In the genomic region with DNA sequence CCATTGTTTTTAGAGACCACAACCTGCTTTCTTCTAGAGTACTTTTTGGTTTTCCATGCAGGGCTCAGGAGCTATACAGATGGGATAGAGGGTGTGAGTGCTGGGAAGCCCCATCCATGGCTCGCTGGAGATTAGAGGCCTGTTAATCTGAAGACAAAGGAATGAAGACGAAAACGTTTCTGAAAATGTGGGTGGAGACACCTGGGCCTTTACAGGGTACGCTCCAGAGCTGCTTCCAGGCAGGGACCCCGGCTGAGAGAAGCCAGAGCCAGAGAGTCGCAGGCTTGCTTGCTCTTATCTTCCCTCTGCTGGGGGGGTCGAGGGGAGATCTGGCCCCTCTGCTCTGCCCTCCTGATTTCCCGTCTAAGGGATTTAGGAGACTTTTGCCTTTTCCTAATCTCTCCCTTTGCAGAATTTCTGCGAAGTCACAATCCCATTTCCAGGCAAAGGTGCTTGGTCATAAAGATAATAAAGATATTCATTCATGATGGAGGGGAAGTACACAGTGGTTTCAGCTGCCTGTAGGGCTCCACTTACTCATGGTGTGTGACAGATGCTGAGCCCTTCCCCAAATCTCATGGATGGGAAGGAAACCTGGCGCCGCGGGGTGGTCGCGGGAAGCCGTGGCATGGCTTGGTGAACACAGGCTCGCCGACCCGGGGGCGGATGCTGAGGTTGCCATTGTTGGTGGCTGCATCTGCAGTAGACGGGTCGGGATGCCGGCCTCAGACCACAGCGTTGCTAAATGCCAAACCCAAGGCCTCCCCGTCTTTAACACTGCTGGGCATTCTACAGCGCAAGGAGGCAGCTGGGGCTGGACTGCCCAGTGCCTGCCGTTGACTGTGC, we compare ENCODE assay signal across 10 cellular contexts. TPM values are rescaled to one million over a fixed set of nuclear protein-coding genes. Genes with fewer than 3 reads are reported as not detected.
A peak's percentile ranks its signal among the peaks of the same experiment; 100 is the strongest.
DNase-seq lines count a peak whose midpoint lies in the region; ATAC-seq and TF ChIP-seq lines count a peak whose summit lies in the region.
"Had no signal": no experiment of that assay in that cellular context is flagged by ENCODE, and none has a peak within 500 bp of the region (broad histone marks: within the 10 kb centered on the region; RNA-seq: fewer than 3 reads in every experiment).

No MANE protein-coding gene starts in this region.

- no peaks in the 10 kb centered on the region for H3K9me3 Mint-ChIP-seq in activated T-helper 17 cell treated with anti-CD3 and anti-CD28 coated beads, Interleukin-2, amount 50 U/mL, for 72 hours

- intact Hi-C loops in lower lobe of right lung (cut with DNase I) (no loop called here), vagina (cut with DNase I) (no loop called here), left lung (cut with DNase I) (loop anchor here in 1 of 2 donors (5.0 kb wide), 1 partner anchor 58 kb away; no protein-coding TSS in a partner anchor)

- peak overlapping the region; percentile 68 for H3K27ac Mint-ChIP-seq in activated T-helper 17 cell treated with anti-CD3 and anti-CD28 coated beads, Interleukin-2, amount 50 U/mL, for 72 hours

- CTCF ChIA-PET in GM10248 (lab: Yijun Ruan, JAX): interaction anchor here (1.3 to 7.2 kb wide), 6 partner anchors 12 to 58 kb away, joined by 3 to 108 read pairs (median 10); a partner anchor contains a TSS

- TF ChIP-seq POLR2A in vagina (IDR thresholded peaks at IDR 0.05): no peak

- peak; percentile 22 for ATAC-seq in activated T-helper 17 cell treated with anti-CD3 and anti-CD28 coated beads, Interleukin-2, amount 50 U/mL, for 72 hours (replicated peaks)
- ATAC-seq in lower lobe of right lung: no peak
- ATAC-seq in left lung: no peak
- ATAC-seq in SK-N-SH treated with all-trans-retinoic acid at 6 μM for 48 hours: no peak
- ATAC-seq: gastroesophageal sphincter had no signal

- H3K4me1 Mint-ChIP-seq in activated T-helper 17 cell treated with anti-CD3 and anti-CD28 coated beads, Interleukin-2, amount 50 U/mL, for 72 hours: peaks cover 11% of the 10 kb centered on the region

- peak overlapping the region; percentile 97 for H3K27ac ChIP-seq in cardiac muscle cell
- H3K27ac ChIP-seq in right atrium auricular region: no peak overlapping the region
- peak overlapping the region; percentile 81 for H3K27ac ChIP-seq in lower lobe of right lung
- H3K27ac ChIP-seq in vagina: peak overlapping the region; percentile 83
- H3K27ac ChIP-seq in left lung: peak overlapping the region in 1 of 2 donors; percentile 48

- H3K36me3 ChIP-seq in cardiac muscle cell: no peaks in the 10 kb centered on the region
- no peaks in the 10 kb centered on the region for H3K36me3 ChIP-seq in right atrium auricular region
- H3K36me3 ChIP-seq in lower lobe of right lung: no peaks in the 10 kb centered on the region
- no peaks in the 10 kb centered on the region for H3K36me3 ChIP-seq in vagina
- H3K36me3 ChIP-seq in left lung: no peaks in the 10 kb centered on the region
- H3K36me3 ChIP-seq: gastroesophageal sphincter had no signal

- H3K27me3 ChIP-seq in cardiac muscle cell: no peaks in the 10 kb centered on the region
- no peaks in the 10 kb centered on the region for H3K27me3 ChIP-seq in right atrium auricular region
- H3K27me3 ChIP-seq in lower lobe of right lung (ENCODE audit: low read depth): no peaks in the 10 kb centered on the region
- H3K27me3 ChIP-seq in vagina: no peaks in the 10 kb centered on the region
- no peaks in the 10 kb centered on the region for H3K27me3 ChIP-seq in left lung
- H3K27me3 ChIP-seq: gastroesophageal sphincter had no signal

- POLR2A ChIA-PET in GM10248 (lab: Yijun Ruan, JAX): no interaction called here

- peak overlapping the region; percentile 53 for H3K4me3 Mint-ChIP-seq in activated T-helper 17 cell treated with anti-CD3 and anti-CD28 coated beads, Interleukin-2, amount 50 U/mL, for 72 hours

- no peak overlapping the region for H3K4me3 ChIP-seq in cardiac muscle cell
- H3K4me3 ChIP-seq in right atrium auricular region: no peak overlapping the region
- H3K4me3 ChIP-seq in lower lobe of right lung: no peak overlapping the region
- no peak overlapping the region for H3K4me3 ChIP-seq in vagina
- no peak overlapping the region for H3K4me3 ChIP-seq in left lung
- H3K4me3 ChIP-seq: gastroesophageal sphincter had no signal

- TF ChIP-seq CTCF in cardiac muscle cell (IDR thresholded peaks at IDR 0.05; ENCODE audit: low read depth, low read length) (no peak), right atrium auricular region (IDR thresholded peaks at IDR 0.05) (no peak), lower lobe of right lung (IDR thresholded peaks at IDR 0.05) (no peak), vagina (IDR thresholded peaks at IDR 0.05) (no peak), GM10248 (IDR thresholded peaks at IDR 0.05; ENCODE audit: control extremely low read depth, extremely low read depth, low read depth, missing control alignments) (no peak), left lung (IDR thresholded peaks at IDR 0.05) (no peak)

- H3K9me3 ChIP-seq in cardiac muscle cell (ENCODE audit: low read depth) (no peaks in the 10 kb centered on the region), right atrium auricular region (no peaks in the 10 kb centered on the region), lower lobe of right lung (no peaks in the 10 kb centered on the region), vagina (no peaks in the 10 kb centered on the region), left lung (no peaks in the 10 kb centered on the region)
- H3K9me3 ChIP-seq: gastroesophageal sphincter had no signal

- H3K36me3 Mint-ChIP-seq in activated T-helper 17 cell treated with anti-CD3 and anti-CD28 coated beads, Interleukin-2, amount 50 U/mL, for 72 hours (ENCODE audit: low read depth): peaks cover 2% of the 10 kb centered on the region

- DNase-seq in cardiac muscle cell (ENCODE audit: low read depth in 1 of 2, low spot score in 1 of 2): no peak
- DNase-seq in right atrium auricular region (ENCODE audit: low spot score): no peak
- DNase-seq in lower lobe of right lung: no peak
- no peak for DNase-seq in vagina (ENCODE audit: extremely low spot score in 2 of 2)
- no peak for DNase-seq in GM10248 (ENCODE audit: extremely low spot score)
- DNase-seq in left lung: no peak
- DNase-seq: small intestine had no signal

- H3K4me1 ChIP-seq in cardiac muscle cell (ENCODE audit: low read depth): peaks cover 39% of the 10 kb centered on the region
- H3K4me1 ChIP-seq in right atrium auricular region: peaks cover 0 to 29% of the 10 kb centered on the region in 2 donors
- peaks cover 40% of the 10 kb centered on the region for H3K4me1 ChIP-seq in lower lobe of right lung
- H3K4me1 ChIP-seq in vagina: peaks cover 22% of the 10 kb centered on the region
- H3K4me1 ChIP-seq in left lung: peaks cover 22 to 40% of the 10 kb centered on the region in 2 donors

- peaks cover 2% of the 10 kb centered on the region for H3K27me3 Mint-ChIP-seq in activated T-helper 17 cell treated with anti-CD3 and anti-CD28 coated beads, Interleukin-2, amount 50 U/mL, for 72 hours

TF ChIP-seq in SK-N-SH treated with all-trans-retinoic acid at 6 μM for 48 hours, 23 proteins besides CTCF, POLR2A, EP300 and RAD21:
- TF ChIP-seq OSR1 (CRISPR knock-in tag; IDR thresholded peaks at IDR 0.05): no peak
- no peak for TF ChIP-seq ZFP30 (CRISPR knock-in tag; IDR thresholded peaks at IDR 0.05)
- TF ChIP-seq ESRRG (CRISPR knock-in tag; IDR thresholded peaks at IDR 0.05): no peak
- TF ChIP-seq, protein P1, sequence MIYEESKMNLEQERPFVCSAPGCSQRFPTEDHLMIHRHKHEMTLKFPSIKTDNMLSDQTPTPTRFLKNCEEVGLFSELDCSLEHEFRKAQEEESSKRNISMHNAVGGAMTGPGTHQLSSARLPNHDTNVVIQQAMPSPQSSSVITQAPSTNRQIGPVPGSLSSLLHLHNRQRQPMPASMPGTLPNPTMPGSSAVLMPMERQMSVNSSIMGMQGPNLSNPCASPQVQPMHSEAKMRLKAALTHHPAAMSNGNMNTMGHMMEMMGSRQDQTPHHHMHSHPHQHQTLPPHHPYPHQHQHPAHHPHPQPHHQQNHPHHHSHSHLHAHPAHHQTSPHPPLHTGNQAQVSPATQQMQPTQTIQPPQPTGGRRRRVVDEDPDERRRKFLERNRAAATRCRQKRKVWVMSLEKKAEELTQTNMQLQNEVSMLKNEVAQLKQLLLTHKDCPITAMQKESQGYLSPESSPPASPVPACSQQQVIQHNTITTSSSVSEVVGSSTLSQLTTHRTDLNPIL (CRISPR knock-in tag; IDR thresholded peaks at IDR 0.05; ENCODE audit: low read depth): no peak
- no peak for TF ChIP-seq ISL1 (CRISPR knock-in tag; IDR thresholded peaks at IDR 0.05)
- TF ChIP-seq, protein P2, sequence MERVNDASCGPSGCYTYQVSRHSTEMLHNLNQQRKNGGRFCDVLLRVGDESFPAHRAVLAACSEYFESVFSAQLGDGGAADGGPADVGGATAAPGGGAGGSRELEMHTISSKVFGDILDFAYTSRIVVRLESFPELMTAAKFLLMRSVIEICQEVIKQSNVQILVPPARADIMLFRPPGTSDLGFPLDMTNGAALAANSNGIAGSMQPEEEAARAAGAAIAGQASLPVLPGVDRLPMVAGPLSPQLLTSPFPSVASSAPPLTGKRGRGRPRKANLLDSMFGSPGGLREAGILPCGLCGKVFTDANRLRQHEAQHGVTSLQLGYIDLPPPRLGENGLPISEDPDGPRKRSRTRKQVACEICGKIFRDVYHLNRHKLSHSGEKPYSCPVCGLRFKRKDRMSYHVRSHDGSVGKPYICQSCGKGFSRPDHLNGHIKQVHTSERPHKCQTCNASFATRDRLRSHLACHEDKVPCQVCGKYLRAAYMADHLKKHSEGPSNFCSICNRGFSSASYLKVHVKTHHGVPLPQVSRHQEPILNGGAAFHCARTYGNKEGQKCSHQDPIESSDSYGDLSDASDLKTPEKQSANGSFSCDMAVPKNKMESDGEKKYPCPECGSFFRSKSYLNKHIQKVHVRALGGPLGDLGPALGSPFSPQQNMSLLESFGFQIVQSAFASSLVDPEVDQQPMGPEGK (CRISPR knock-in tag; IDR thresholded peaks at IDR 0.05; ENCODE audit: borderline replicate concordance): no peak
- no peak for TF ChIP-seq BACH2 (CRISPR knock-in tag; IDR thresholded peaks at IDR 0.05; ENCODE audit: borderline replicate concordance)
- TF ChIP-seq RARB (CRISPR knock-in tag; IDR thresholded peaks at IDR 0.05): no peak
- TF ChIP-seq GLIS3 (CRISPR knock-in tag; IDR thresholded peaks at IDR 0.05): no peak
- TF ChIP-seq ZNF565 (CRISPR knock-in tag; conservative IDR thresholded peaks at IDR 0.05; ENCODE audit: low read depth): no peak

RNA-seq across cellular contexts. Expression of a gene that starts 4.8 kb away (rescaled TPM):
- total RNA-seq in cardiac muscle cell (51.7 and 59.0 TPM in 2 replicates), right atrium auricular region (10 to 100 TPM; 39.9 to 56.8 TPM), lower lobe of right lung (69.5 TPM), vagina (173 TPM), left lung (100 to 1,000 TPM in 1 of 2 donors, 10 to 100 TPM in 1; 60.7 to 110 TPM)
- 33.3 and 45.5 TPM in 2 replicates for polyA plus RNA-seq in cardiac muscle cell
- total RNA-seq in activated T-helper 17 cell treated with anti-CD3 and anti-CD28 coated beads, Interleukin-2, amount 50 U/mL, for 72 hours: 100 to 1,000 TPM; 129 to 175 TPM

RNA-seq across cellular contexts. Expression of a gene that starts 13.8 kb away (rescaled TPM):
- total RNA-seq in cardiac muscle cell (52.5 and 64.7 TPM in 2 replicates), right atrium auricular region (10 to 100 TPM; 21.2 to 21.8 TPM), lower lobe of right lung (90.9 TPM), vagina (35.6 TPM), left lung (10 to 100 TPM; 63.4 to 83.6 TPM)
- polyA plus RNA-seq in cardiac muscle cell: 46.7 and 50.7 TPM in 2 replicates
- total RNA-seq in activated T-helper 17 cell treated with anti-CD3 and anti-CD28 coated beads, Interleukin-2, amount 50 U/mL, for 72 hours: 100 to 1,000 TPM in 1 of 2 donors, 10 to 100 TPM in 1; 76.1 to 101 TPM

Comparison
In these comparisons a context has a peak if more than half of its experiments do, and no peak if none do; other contexts are left out.
1. H3K27ac ChIP-seq: peak in cardiac muscle cell (single experiment), lower lobe of right lung (single experiment) and vagina (single experiment); none in right atrium auricular region (0 of 2).